1 cellular context compared by ENCODE assay signal in the genomic region with DNA sequence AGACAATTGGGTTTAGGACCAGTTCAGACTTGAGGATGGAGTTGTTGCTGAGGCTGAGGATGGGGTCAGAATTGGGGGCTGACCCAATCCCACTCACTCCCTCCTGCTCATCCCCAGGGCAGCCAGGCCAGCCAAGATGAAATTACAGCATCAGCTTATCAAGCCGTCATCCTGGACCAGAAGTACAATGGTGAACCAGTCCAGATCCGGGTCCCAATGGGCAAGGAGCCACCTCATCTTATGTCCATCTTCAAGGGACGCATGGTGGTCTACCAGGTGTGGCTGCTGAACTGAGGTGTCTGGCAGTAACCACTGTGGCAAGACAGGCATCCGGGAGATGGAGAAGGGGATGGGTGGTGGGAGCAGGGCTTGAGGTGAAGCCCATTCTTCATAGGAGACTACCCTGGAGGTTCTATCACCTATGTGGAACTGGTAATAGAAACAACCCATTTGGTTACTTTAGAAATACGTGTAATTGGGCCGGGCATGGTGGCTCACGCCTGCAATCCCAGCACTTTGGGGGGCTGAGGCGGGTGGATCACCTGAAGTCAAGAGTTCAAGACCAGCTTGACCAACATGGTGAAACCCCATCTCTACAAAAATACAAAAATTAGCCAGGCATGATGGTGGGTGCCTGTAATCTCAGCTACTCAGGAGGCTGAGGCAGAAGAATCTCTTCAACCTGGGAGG.
A peak's percentile ranks its signal among the peaks of the same experiment; 100 is the strongest.
TF ChIP-seq lines count a peak whose summit lies in the region.

No MANE protein-coding gene starts in this region.

TF ChIP-seq in HepG2, 621 proteins besides CTCF, POLR2A, EP300 and RAD21:
- TF ChIP-seq ZC3H13 (CRISPR knock-in tag; IDR thresholded peaks at IDR 0.05) (0 out of 2 replicates have a peak, but pooled peaks have one; percentile 26), ZNF12 (CRISPR knock-in tag; IDR thresholded peaks at IDR 0.05) (no peak)
